Comparison of ENCODE assay signal across 17 cellular contexts in the genomic region with DNA sequence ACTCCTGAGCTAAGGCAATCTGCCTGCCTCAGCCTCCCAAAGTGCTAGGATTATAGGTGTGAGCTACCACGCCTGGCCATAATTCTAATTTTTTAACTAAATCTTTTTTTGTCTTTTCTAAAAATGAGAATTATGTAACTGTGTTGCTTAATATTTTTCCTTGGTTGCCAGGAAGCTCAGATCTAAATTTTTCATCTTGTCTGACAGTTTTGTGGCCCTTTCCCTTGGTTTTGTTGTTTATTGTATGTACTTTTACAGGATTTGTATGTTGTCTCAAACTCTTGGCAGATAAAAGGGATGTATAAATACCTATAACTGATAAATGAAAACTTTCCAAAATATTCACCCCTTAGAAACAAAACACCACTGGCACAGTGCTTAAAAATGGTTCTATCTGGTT.
DNase-seq lines count a peak whose midpoint lies in the region; ATAC-seq, FAIRE-seq and TF ChIP-seq lines count a peak whose summit lies in the region.
"Had no signal": no experiment of that assay in that cellular context is flagged by ENCODE, and none has a peak within 500 bp of the region (broad histone marks: within the 10 kb centered on the region; RNA-seq: fewer than 3 reads in every experiment).

No MANE protein-coding gene starts in this region.

- TF ChIP-seq POLR2A in thyroid gland (IDR thresholded peaks at IDR 0.05) = no peak

- FAIRE-seq in kidney (lab: Jason Lieb, UNC) = peak; percentile 59
- FAIRE-seq: H1, RCC 7860 had no signal

- ATAC-seq in activated CD4-positive, CD25-positive, alpha-beta regulatory T cell treated with anti-CD3 and anti-CD28 coated beads, Interleukin-2, amount 50 U/mL, for 24 hours = no peak
- ATAC-seq in HG02763 (IDR thresholded peaks at IDR 0.05; ENCODE audit: unreplicated experiment) = no peak
- no peak for ATAC-seq in GM21515 (IDR thresholded peaks at IDR 0.05; ENCODE audit: unreplicated experiment)

- H3K36me3 ChIP-seq in BLaER1 treated with 17β-estradiol and CSF1 and Interleukin-3, amounts not matched to agents 10 nM and 100 nM = no peaks in the 10 kb centered on the region
- no peaks in the 10 kb centered on the region for H3K36me3 ChIP-seq in kidney (ENCODE audit: control insufficient read depth in 1 of 2, insufficient read depth in 2 of 2, low read length in 2 of 2)
- no peaks in the 10 kb centered on the region for H3K36me3 ChIP-seq in thyroid gland

- H3K9me3 ChIP-seq in BLaER1 treated with 17β-estradiol and CSF1 and Interleukin-3, amounts not matched to agents 10 nM and 100 nM (replicated peaks in 1 of 11) = no peaks in the 10 kb centered on the region
- H3K9me3 ChIP-seq in kidney (ENCODE audit: control insufficient read depth in 1 of 2, low read length in 2 of 2) (no peaks in the 10 kb centered on the region), thyroid gland (no peaks in the 10 kb centered on the region)

- H3K4me1 ChIP-seq in BLaER1 treated with 17β-estradiol and CSF1 and Interleukin-3, amounts not matched to agents 10 nM and 100 nM = peaks cover 24 to 87% (median 42%) of the 10 kb centered on the region in 10 experiments
- H3K4me1 ChIP-seq in kidney (ENCODE audit: control insufficient read depth in 1 of 2, insufficient read depth in 1 of 2, low read depth in 1 of 2, low read length in 2 of 2) (no peaks in the 10 kb centered on the region), thyroid gland (no peaks in the 10 kb centered on the region)

- no peaks in the 10 kb centered on the region for H3K27me3 ChIP-seq in BLaER1 treated with 17β-estradiol and CSF1 and Interleukin-3, amounts not matched to agents 10 nM and 100 nM
- H3K27me3 ChIP-seq in thyroid gland = no peaks in the 10 kb centered on the region

- no peak overlapping the region for H3K4me3 ChIP-seq in BLaER1 treated with 17β-estradiol and CSF1 and Interleukin-3, amounts not matched to agents 10 nM and 100 nM
- H3K4me3 ChIP-seq in kidney (ENCODE audit: low read length in 2 of 2) (no peak overlapping the region), thyroid gland (replicated peaks in 1 of 3) (no peak overlapping the region)

- intact Hi-C loops in kidney (cut with DNase I) (no loop called here), thyroid gland (cut with DNase I) (no loop called here)

- 67 to 73% methylated on average over 1 of the region's 1 CpG for WGBS in thyroid gland, 2 donors

- no peak overlapping the region for H3K9ac ChIP-seq in BLaER1 treated with 17β-estradiol and CSF1 and Interleukin-3, amounts not matched to agents 10 nM and 100 nM
- H3K9ac ChIP-seq in kidney (ENCODE audit: low read length in 2 of 2) = no peak overlapping the region

- TF ChIP-seq CTCF in kidney (IDR thresholded peaks at IDR 0.05; ENCODE audit: borderline replicate concordance, extremely low read depth, insufficient read depth) = no peak
- TF ChIP-seq CTCF in thyroid gland (IDR thresholded peaks at IDR 0.05) = no peak

- no peaks in the 10 kb centered on the region for H4K20me1 ChIP-seq in BLaER1 treated with 17β-estradiol and CSF1 and Interleukin-3, amounts not matched to agents 10 nM and 100 nM

- peak overlapping the region in 6 of 11 experiments; percentile 5 to 77 (median 65); a peak in 8 of 22 replicates for H3K4me2 ChIP-seq in BLaER1 treated with 17β-estradiol and CSF1 and Interleukin-3, amounts not matched to agents 10 nM and 100 nM

- H3K27ac ChIP-seq in BLaER1 treated with 17β-estradiol and CSF1 and Interleukin-3, amounts not matched to agents 10 nM and 100 nM = no peak overlapping the region
- H3K27ac ChIP-seq in kidney (ENCODE audit: low read depth in 2 of 2, low read length in 2 of 2) (no peak overlapping the region), thyroid gland (peak overlapping the region in 2 of 3 donors; percentile 12 to 33)
- H3K27ac ChIP-seq: HL-60 had no signal

- DNase-seq in amniotic epithelial cell (ENCODE audit: low read depth) (peak; percentile 51), kidney (no peak), thyroid gland (no peak)
- DNase-seq: ACHN; CD4-positive, alpha-beta memory T cell; NCI-H1092 treated with DMSO at 0.1 percent for 48 hours; NCI-H1694; NCI-H2107; NCI-H774; SHP77 treated with DMSO at 0.1 percent for 48 hours had no signal

Comparison
In these comparisons a context has a peak if more than half of its experiments do, and no peak if none do; other contexts are left out.
1. H3K27ac ChIP-seq: peak in thyroid gland (2 of 3); none in BLaER1 treated with 17β-estradiol and CSF1 and Interleukin-3, amounts not matched to agents 10 nM and 100 nM (0 of 11) and kidney (0 of 2).